Comparison of ENCODE assay signal across 16 cellular contexts in the genomic region with DNA sequence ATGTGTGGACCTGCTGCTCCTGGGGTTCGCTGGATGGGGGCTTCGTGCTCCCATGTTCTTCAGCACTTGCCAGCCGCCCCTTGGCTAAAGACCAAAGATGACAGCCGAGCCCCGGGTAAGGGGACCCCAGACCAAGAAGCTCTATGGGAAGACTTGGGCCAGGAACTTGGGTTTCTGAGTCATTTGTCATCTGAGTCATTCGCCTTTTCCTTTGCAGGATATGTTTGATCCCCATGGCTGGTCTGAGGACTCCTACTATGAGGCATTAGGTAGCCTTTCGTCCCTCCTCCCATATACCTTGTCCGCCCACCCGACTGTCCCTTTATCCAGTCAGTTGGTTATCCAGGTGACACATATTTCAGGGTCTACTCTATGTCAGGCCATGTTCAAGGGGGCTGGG.
"Had no signal": no experiment of that assay in that cellular context is flagged by ENCODE, and none has a peak within 500 bp of the region (broad histone marks: within the 10 kb centered on the region; RNA-seq: fewer than 3 reads in every experiment).

No MANE protein-coding gene starts in this region.

- DNase-seq: activated CD4-positive, alpha-beta T cell treated with anti-CD3 and anti-CD28 coated beads for 36 hours; activated CD4-positive, alpha-beta T cell treated with anti-CD3 and anti-CD28 coated beads, Interleukin-2, amount 50 U/mL, for 48 hours; activated gamma-delta T cell treated with Interleukin-2 at 50 U/mL for 16 hours; activated T-cell treated with anti-CD3 and anti-CD28 coated beads for 4 hours; adrenal gland; endodermal cell; heart right ventricle; kidney glomerular epithelial cell; natural killer cell; spleen; stimulated activated naive B cell treated with anti-CD40 and anti-IgM and Interleukin-4, amounts not matched to agents 10 μg/mL and 1 μg/mL and 100 μg/mL, for 72 hours; thyroid gland had no signal

- H3K27ac ChIP-seq: adrenal gland, heart right ventricle, parathyroid adenoma, spleen, thyroid gland had no signal

- H3K4me1 Mint-ChIP-seq: activated CD4-positive, alpha-beta T cell treated with anti-CD3 and anti-CD28 coated beads for 36 hours; endodermal cell; WTC11 had no signal

- H3K4me1 ChIP-seq: adrenal gland had no signal

- H3K9ac ChIP-seq: parathyroid adenoma had no signal

- H3K4me3 Mint-ChIP-seq: activated CD4-positive, alpha-beta T cell treated with anti-CD3 and anti-CD28 coated beads for 36 hours; activated T-helper 1 cell treated with anti-CD3 and anti-CD28 coated beads, Interleukin-12 subunit alpha, Interleukin-12 subunit beta, Interleukin-2, Interleukin-4 antibody, amounts not matched to agents 30 ng/mL and 10 ng/mL and 1 ng/mL, durations not matched to agents 14 hours and 24 hours and 36 hours; endodermal cell; natural killer cell; stimulated activated naive B cell treated with anti-CD40 and anti-IgM and Interleukin-4, amounts not matched to agents 10 μg/mL and 1 μg/mL and 100 μg/mL, for 72 hours; WTC11 had no signal

- H2AFZ ChIP-seq: parathyroid adenoma had no signal

- H3K4me3 ChIP-seq: adrenal gland, heart right ventricle, spleen, thyroid gland had no signal

- H3K27ac Mint-ChIP-seq: activated CD4-positive, alpha-beta T cell treated with anti-CD3 and anti-CD28 coated beads for 36 hours; activated T-helper 1 cell treated with anti-CD3 and anti-CD28 coated beads, Interleukin-12 subunit alpha, Interleukin-12 subunit beta, Interleukin-2, Interleukin-4 antibody, amounts not matched to agents 30 ng/mL and 10 ng/mL and 1 ng/mL, durations not matched to agents 14 hours and 24 hours and 36 hours; endodermal cell; natural killer cell; stimulated activated naive B cell treated with anti-CD40 and anti-IgM and Interleukin-4, amounts not matched to agents 10 μg/mL and 1 μg/mL and 100 μg/mL, for 72 hours; WTC11 had no signal

- ATAC-seq: activated CD4-positive, alpha-beta T cell treated with anti-CD3 and anti-CD28 coated beads for 36 hours; heart right ventricle; natural killer cell; stimulated activated naive B cell treated with anti-CD40 and anti-IgM and Interleukin-4, amounts not matched to agents 10 μg/mL and 1 μg/mL and 100 μg/mL, for 72 hours; WTC11 had no signal

- H3K9me3 ChIP-seq: adrenal gland, heart right ventricle, spleen, thyroid gland had no signal

- H3K27me3 Mint-ChIP-seq: activated CD4-positive, alpha-beta T cell treated with anti-CD3 and anti-CD28 coated beads for 36 hours; stimulated activated naive B cell treated with anti-CD40 and anti-IgM and Interleukin-4, amounts not matched to agents 10 μg/mL and 1 μg/mL and 100 μg/mL, for 72 hours had no signal

- H3K9me3 Mint-ChIP-seq: activated naive CD4-positive, alpha-beta T cell treated with anti-CD3 and anti-CD28 coated beads, Interleukin-2, amount 50 U/mL, for 72 hours; activated T-helper 1 cell treated with anti-CD3 and anti-CD28 coated beads, Interleukin-12 subunit alpha, Interleukin-12 subunit beta, Interleukin-2, Interleukin-4 antibody, amounts not matched to agents 30 ng/mL and 10 ng/mL and 1 ng/mL, durations not matched to agents 14 hours and 24 hours and 36 hours; endodermal cell; natural killer cell; stimulated activated naive B cell treated with anti-CD40 and anti-IgM and Interleukin-4, amounts not matched to agents 10 μg/mL and 1 μg/mL and 100 μg/mL, for 72 hours; WTC11 had no signal

- H3K27me3 ChIP-seq: adrenal gland, heart right ventricle, spleen, thyroid gland had no signal
